ENCODE assay signal across 22 cellular contexts in genomic region chr7:55070271-55070743, GRCh38. TPM values are rescaled to one million over a fixed set of nuclear protein-coding genes. Genes with fewer than 3 reads are reported as not detected.
DNase-seq lines count a peak whose midpoint lies in the region; ATAC-seq, FAIRE-seq and TF ChIP-seq lines count a peak whose summit lies in the region.
"Had no signal": no experiment of that assay in that cellular context is flagged by ENCODE, and none has a peak within 500 bp of the region (broad histone marks: within the 10 kb centered on the region; RNA-seq: fewer than 3 reads in every experiment).

No MANE protein-coding gene starts in this region.

- H3K79me2 ChIP-seq in GM12878 (ENCODE audit: control insufficient read depth, insufficient read depth, low read length), result no peaks in the 10 kb centered on the region

- H3K36me3 ChIP-seq in Caco-2 (ENCODE audit: control insufficient read depth, insufficient read depth, low read length) (no peaks in the 10 kb centered on the region), GM12878 (ENCODE audit: control insufficient read depth in 2 of 2, insufficient read depth in 2 of 2, low read length in 1 of 2) (no peaks in the 10 kb centered on the region), gastrocnemius medialis (no peaks in the 10 kb centered on the region)

- no peaks in the 10 kb centered on the region for H3K9me3 Mint-ChIP-seq in Caco-2 (ENCODE audit: unreplicated experiment)
- no peaks in the 10 kb centered on the region for H3K9me3 Mint-ChIP-seq in activated CD4-positive, alpha-beta T cell treated with anti-CD3 and anti-CD28 coated beads, Interleukin-2, amount 10 ng/mL, durations not matched to agents 24 days and 14 days
- no peaks in the 10 kb centered on the region for H3K9me3 Mint-ChIP-seq in natural killer cell
- H3K9me3 Mint-ChIP-seq: activated T-helper 1 cell treated with anti-CD3 and anti-CD28 coated beads, Interleukin-12 subunit alpha, Interleukin-12 subunit beta, Interleukin-2, Interleukin-4 antibody, amounts not matched to agents 30 ng/mL and 10 ng/mL and 1 ng/mL, durations not matched to agents 14 hours and 24 hours and 36 hours had no signal

- FAIRE-seq in GM12878 (lab: Jason Lieb, UNC), result no peak
- FAIRE-seq: colon had no signal

- no peak overlapping the region for H3K4me3 Mint-ChIP-seq in Caco-2 (ENCODE audit: unreplicated experiment)
- H3K4me3 Mint-ChIP-seq in activated CD4-positive, alpha-beta T cell treated with anti-CD3 and anti-CD28 coated beads, Interleukin-2, amount 10 ng/mL, durations not matched to agents 24 days and 14 days, result no peak overlapping the region
- no peak overlapping the region for H3K4me3 Mint-ChIP-seq in natural killer cell
- H3K4me3 Mint-ChIP-seq: activated CD8-positive, alpha-beta memory T cell treated with anti-CD3 and anti-CD28 coated beads, Interleukin-2, amount 10 ng/mL, durations not matched to agents 7 days and 5 days; activated naive CD8-positive, alpha-beta T cell; activated T-helper 1 cell treated with anti-CD3 and anti-CD28 coated beads, Interleukin-12 subunit alpha, Interleukin-12 subunit beta, Interleukin-2, Interleukin-4 antibody, amounts not matched to agents 30 ng/mL and 10 ng/mL and 1 ng/mL, durations not matched to agents 14 hours and 24 hours and 36 hours had no signal

- H4K20me1 ChIP-seq in GM12878 (ENCODE audit: control insufficient read depth, insufficient read depth), result no peaks in the 10 kb centered on the region

- ATAC-seq in GM12878, result no peak
- no peak for ATAC-seq in gastrocnemius medialis
- ATAC-seq in GM21447 (IDR thresholded peaks at IDR 0.05; ENCODE audit: unreplicated experiment), result no peak
- no peak for ATAC-seq in GM21528 (IDR thresholded peaks at IDR 0.05; ENCODE audit: low FRiP score, unreplicated experiment)
- ATAC-seq in natural killer cell, result no peak
- ATAC-seq: activated CD8-positive, alpha-beta memory T cell treated with anti-CD3 and anti-CD28 coated beads, Interleukin-2, amount 10 ng/mL, durations not matched to agents 7 days and 5 days had no signal

- DNase-seq in Caco-2 (no peak), GM12878 (ENCODE audit: low read depth, low spot score) (no peak), kidney glomerular epithelial cell (lab: John Stamatoyannopoulos, UW) (peak; percentile 62), gastrocnemius medialis (no peak), natural killer cell (no peak)
- DNase-seq in activated CD4-positive, alpha-beta T cell treated with anti-CD3 and anti-CD28 coated beads, Interleukin-2, amount 10 ng/mL, durations not matched to agents 24 days and 14 days, result no peak
- DNase-seq: activated CD4-positive, alpha-beta T cell treated with anti-CD3 and anti-CD28 coated beads for 4 hours; activated CD8-positive, alpha-beta memory T cell treated with anti-CD3 and anti-CD28 coated beads, Interleukin-2, amount 10 ng/mL, durations not matched to agents 7 days and 5 days; DMS 273 treated with DMSO at 0.1 percent for 48 hours; GM23248; NCI-H1436; NCI-H2171 treated with DMSO at 0.1 percent for 48 hours; NCI-H748 treated with DMSO at 0.1 percent for 48 hours; retina; stimulated activated CD4-positive, alpha-beta T cell treated with anti-CD3 and anti-CD28 coated beads, Interleukin-15, amount 100 ng/mL, for 24 hours; T-helper 1 cell had no signal

- in situ Hi-C loops in GM12878 (cut with MboI), result no loop called here
- in situ Hi-C loops in gastrocnemius medialis (cut with MboI; ENCODE audit: low sequenced_read_pairs in 4 of 4), result no loop called here

- TF ChIP-seq POLR2A in GM12878 (IDR thresholded peaks at IDR 0.05; ENCODE audit: low read depth, low read length) (no peak), gastrocnemius medialis (IDR thresholded peaks at IDR 0.05) (no peak)

- POLR2A ChIA-PET in Caco-2 (lab: Charles Lee) (no interaction called here), GM12878 (lab: Charles Lee) (interaction anchor here (1.0 to 2.5 kb wide), 2 partner anchors 16 to 73 kb away, joined by 3 to 12 read pairs; no protein-coding TSS in a partner anchor)

- H3K27me3 ChIP-seq in Caco-2 (replicated peaks; ENCODE audit: control insufficient read depth, insufficient read depth, low read length), result no peaks in the 10 kb centered on the region
- H3K27me3 ChIP-seq in GM12878 (replicated peaks in 1 of 2; ENCODE audit: control insufficient read depth in 2 of 2, insufficient read depth in 2 of 2, low read length in 1 of 2), result no peaks in the 10 kb centered on the region
- no peaks in the 10 kb centered on the region for H3K27me3 ChIP-seq in gastrocnemius medialis

- no peak overlapping the region for H3K9ac ChIP-seq in GM12878 (ENCODE audit: control insufficient read depth, insufficient read depth, low read length)

- BruUV-seq in Caco-2 (replicated peaks; lab: Mats Ljungman, UMichigan), result no TSS peak
- BruUV-seq in GM12878 (replicated peaks; lab: Mats Ljungman, UMichigan), result no TSS peak

- intact Hi-C loops in Caco-2 (cut with micrococcal nuclease; ENCODE audit: unreplicated experiment), result loop anchor here (1.0 to 5.0 kb wide), 4 partner anchors 38 to 283 kb away; no protein-coding TSS in a partner anchor
- intact Hi-C loops in GM12878 (cut with micrococcal nuclease; ENCODE audit: unreplicated experiment), result loop anchor here (10.0 kb wide), 2 partner anchors 184 to 494 kb away; no protein-coding TSS in a partner anchor
- intact Hi-C loops in gastrocnemius medialis (cut with DNase I; ENCODE audit: low total_unique reads), result no loop called here
- intact Hi-C loops in activated CD4-positive, alpha-beta T cell treated with anti-CD3 and anti-CD28 coated beads, Interleukin-2, amount 10 ng/mL, durations not matched to agents 24 days and 14 days (cut with micrococcal nuclease), result loop anchor here (5.0 kb wide), 1 partner anchor 62 kb away; no protein-coding TSS in a partner anchor
- intact Hi-C loops in natural killer cell (cut with micrococcal nuclease), result no loop called here

- H3K27ac ChIP-seq in GM12878 (ENCODE audit: control insufficient read depth, insufficient read depth), result no peak overlapping the region
- peak overlapping the region; percentile 39 to 84 (median 58) for H3K27ac ChIP-seq in gastrocnemius medialis
- H3K27ac ChIP-seq: C4-2B had no signal

- H2AFZ ChIP-seq in GM12878 (ENCODE audit: control insufficient read depth, low read depth, low read length), result no peak overlapping the region
- H2AFZ ChIP-seq: GM23248 had no signal

- H3K27ac Mint-ChIP-seq in Caco-2 (ENCODE audit: unreplicated experiment) (peak overlapping the region; percentile 32), natural killer cell (no peak overlapping the region)
- H3K27ac Mint-ChIP-seq in activated CD4-positive, alpha-beta T cell treated with anti-CD3 and anti-CD28 coated beads, Interleukin-2, amount 10 ng/mL, durations not matched to agents 24 days and 14 days, result no peak overlapping the region
- H3K27ac Mint-ChIP-seq: activated CD8-positive, alpha-beta memory T cell treated with anti-CD3 and anti-CD28 coated beads, Interleukin-2, amount 10 ng/mL, durations not matched to agents 7 days and 5 days; activated naive CD8-positive, alpha-beta T cell; activated T-helper 1 cell treated with anti-CD3 and anti-CD28 coated beads, Interleukin-12 subunit alpha, Interleukin-12 subunit beta, Interleukin-2, Interleukin-4 antibody, amounts not matched to agents 30 ng/mL and 10 ng/mL and 1 ng/mL, durations not matched to agents 14 hours and 24 hours and 36 hours had no signal

- TF ChIP-seq CTCF in Caco-2 (IDR thresholded peaks at IDR 0.05; ENCODE audit: insufficient read depth in 1 of 2, low read depth in 1 of 2, low read length in 1 of 2, severe bottlenecking in 1 of 2, unreplicated experiment in 1 of 2) (no peak), GM12878 (IDR thresholded peaks at IDR 0.05 in 2 of 3, conservative IDR thresholded peaks at IDR 0.05 in 1 of 3; ENCODE audit: control insufficient read depth in 2 of 3, extremely low read depth in 1 of 3, insufficient read depth in 1 of 3, low read depth in 3 of 3, low read length in 3 of 3) (no peak), gastrocnemius medialis (IDR thresholded peaks at IDR 0.05 in 4 of 5, conservative IDR thresholded peaks at IDR 0.05 in 1 of 5) (no peak), natural killer cell (IDR thresholded peaks at IDR 0.05) (no peak)

- 86% methylated on average over 9 of the region's 9 CpGs for whole genome bisulfite sequencing in GM12878 (ENCODE audit: insufficient coverage, insufficient replicate concordance, low lambda C conversion rate, missing lambda C conversion rate)

- no peak for TF ChIP-seq EP300 in GM12878 (IDR thresholded peaks at IDR 0.05; ENCODE audit: borderline replicate concordance in 1 of 2, control insufficient read depth in 1 of 2, low read depth in 2 of 2, low read length in 2 of 2)

- no peak overlapping the region for H3K4me2 ChIP-seq in GM12878 (ENCODE audit: control insufficient read depth, insufficient read depth)

- H3K4me3 ChIP-seq in Caco-2 (ENCODE audit: low read depth, low read length) (no peak overlapping the region), GM12878 (no peak overlapping the region), gastrocnemius medialis (no peak overlapping the region)
- H3K4me3 ChIP-seq: GM23248 had no signal

- RAD21 ChIA-PET in GM12878 (lab: Charles Lee; ENCODE audit: unreplicated experiment), result interaction anchor here (0.9 to 1.0 kb wide), 2 partner anchors 25 to 60 kb away, joined by 3 read pairs; no protein-coding TSS in a partner anchor

- CTCF ChIA-PET in Caco-2 (lab: Charles Lee), result no interaction called here
- CTCF ChIA-PET in GM12878 (lab: Yijun Ruan, JAX), result interaction anchor here (1.4 kb wide), 1 partner anchor 16 kb away, joined by 4 read pairs; no protein-coding TSS in a partner anchor

- TF ChIP-seq RAD21 in GM12878 (IDR thresholded peaks at IDR 0.05; ENCODE audit: insufficient read depth, low read depth, low read length), result no peak

- H3K27me3 Mint-ChIP-seq in Caco-2 (ENCODE audit: insufficient read depth, unreplicated experiment), result no peaks in the 10 kb centered on the region
- H3K27me3 Mint-ChIP-seq in activated CD4-positive, alpha-beta T cell treated with anti-CD3 and anti-CD28 coated beads, Interleukin-2, amount 10 ng/mL, durations not matched to agents 24 days and 14 days, result peaks cover 21% of the 10 kb centered on the region
- peaks cover 7 to 19% of the 10 kb centered on the region in 2 donors for H3K27me3 Mint-ChIP-seq in natural killer cell (ENCODE audit: low read depth in 2 of 2)

- H3K4me1 Mint-ChIP-seq in Caco-2 (ENCODE audit: low read depth, unreplicated experiment) (peaks cover 62% of the 10 kb centered on the region), natural killer cell (peaks cover 9 to 16% of the 10 kb centered on the region in 2 donors)
- peaks cover 17% of the 10 kb centered on the region for H3K4me1 Mint-ChIP-seq in activated CD4-positive, alpha-beta T cell treated with anti-CD3 and anti-CD28 coated beads, Interleukin-2, amount 10 ng/mL, durations not matched to agents 24 days and 14 days

- SMC1A ChIA-PET in GM12878 (lab: Charles Lee; ENCODE audit: uncharacterized antibody, unreplicated experiment), result interaction anchor here (0.5 to 7.8 kb wide), 5 partner anchors 15 to 185 kb away, joined by 3 to 99 read pairs (median 5); no protein-coding TSS in a partner anchor

- H3K4me1 ChIP-seq in Caco-2 (peaks cover 72% of the 10 kb centered on the region), GM12878 (ENCODE audit: control insufficient read depth, insufficient read depth, low read length) (peaks cover 27% of the 10 kb centered on the region), gastrocnemius medialis (peaks cover 38 to 43% of the 10 kb centered on the region in 2 donors)

- H3K36me3 Mint-ChIP-seq in Caco-2 (ENCODE audit: insufficient read depth, unreplicated experiment), result peaks cover 21% of the 10 kb centered on the region
- no peaks in the 10 kb centered on the region for H3K36me3 Mint-ChIP-seq in activated CD4-positive, alpha-beta T cell treated with anti-CD3 and anti-CD28 coated beads, Interleukin-2, amount 10 ng/mL, durations not matched to agents 24 days and 14 days (ENCODE audit: low read depth)
- H3K36me3 Mint-ChIP-seq in natural killer cell, result no peaks in the 10 kb centered on the region
- H3K36me3 Mint-ChIP-seq: activated CD8-positive, alpha-beta memory T cell treated with anti-CD3 and anti-CD28 coated beads, Interleukin-2, amount 10 ng/mL, durations not matched to agents 7 days and 5 days; activated naive CD8-positive, alpha-beta T cell had no signal

- H3K9me3 ChIP-seq in Caco-2, result no peaks in the 10 kb centered on the region
- no peaks in the 10 kb centered on the region for H3K9me3 ChIP-seq in GM12878 (replicated peaks; ENCODE audit: control insufficient read depth, insufficient read depth, low read length)
- H3K9me3 ChIP-seq in gastrocnemius medialis, result no peaks in the 10 kb centered on the region

RNA-seq across cellular contexts. Expression of gene EGFR, which starts 51.5 kb away (rescaled TPM):
- total RNA-seq in Caco-2 (2022) (55.1 and 60.1 TPM in 2 replicates), GM12878 (2014; rRNA removed) (not detected in 2 replicates), GM12878 (2014; rRNA removed; fragmentation: Illumina TruSeq; extraction: Trizol) (not detected in 2 replicates), GM12878 (2021) (0.16 and 0.31 TPM in 2 replicates), gastrocnemius medialis (10 to 100 TPM; 28.0 to 34.8 (median 29.4) TPM), natural killer cell (not detected)
- 0.04 TPM in 1 of 2 replicates, not detected in the other for total RNA-seq in GM12878 (2013; cell fraction: nucleolus; rRNA removed)
- not detected for polyA plus RNA-seq in GM12878 (2011; ENCODE audit: low read depth)
- polyA plus RNA-seq in GM12878 (2011; rRNA removed) (0.01 TPM in 1 of 2 replicates, not detected in the other), GM12878 (2014; fragmentation: Illumina TruSeq; extraction: Trizol) (not detected in 2 replicates), GM12878 (2014; fragmentation: Nextera tagmentation; extraction: Ambion mirVana) (not detected), GM12878 (2014; rRNA removed) (not detected in 2 replicates), GM12878 (2016; fragmentation: Nextera tagmentation; extraction: Ambion mirVana) (not detected)
- 0.01 TPM in 1 of 2 replicates, not detected in the other for polyA plus RNA-seq in GM12878 (2011; cell fraction: cytosol; rRNA removed)
- polyA plus RNA-seq in GM12878 (2011; cell fraction: nucleus; rRNA removed), result 0.01 TPM in 1 of 2 replicates, not detected in the other
- polyA plus RNA-seq in GM12878 (2012), result not detected in 2 replicates
- not detected in 2 replicates for polyA minus RNA-seq in GM12878 (2011; rRNA and poly(A)+ RNA removed)
- polyA minus RNA-seq in GM12878 (2011; cell fraction: cytosol; rRNA and poly(A)+ RNA removed), result 0.13 and 0.83 TPM in 2 replicates
- 0.12 and 0.38 TPM in 2 replicates for polyA minus RNA-seq in GM12878 (2011; cell fraction: nucleus; rRNA and poly(A)+ RNA removed)
- total RNA-seq in activated CD4-positive, alpha-beta T cell treated with anti-CD3 and anti-CD28 coated beads, Interleukin-2, amount 10 ng/mL, durations not matched to agents 24 days and 14 days, result not detected in 2 replicates
- total RNA-seq: activated CD8-positive, alpha-beta memory T cell treated with anti-CD3 and anti-CD28 coated beads, Interleukin-2, amount 10 ng/mL, durations not matched to agents 7 days and 5 days had no signal

Comparison
In these comparisons a context has a peak if more than half of its experiments do, and no peak if none do; other contexts are left out.
1. RNA of gene EGFR, which starts 51.5 kb away (total RNA-seq): 55.1 to 60.1 TPM in Caco-2 and 28.0 to 34.8 TPM in gastrocnemius medialis; 0.04 to 0.31 TPM in GM12878, not detected in activated CD4-positive, alpha-beta T cell treated with anti-CD3 and anti-CD28 coated beads, Interleukin-2, amount 10 ng/mL, durations not matched to agents 24 days and 14 days and not detected in natural killer cell; every median in the first group is over 10 times any median in the second.
2. intact Hi-C loops: an anchor here in Caco-2 (1.0 to 5.0 kb wide), GM12878 (10.0 kb wide) and activated CD4-positive, alpha-beta T cell treated with anti-CD3 and anti-CD28 coated beads, Interleukin-2, amount 10 ng/mL, durations not matched to agents 24 days and 14 days (5.0 kb wide); none called in gastrocnemius medialis and natural killer cell.